Comparison of ENCODE assay signal across 17 cellular contexts in genomic region chr11:110761994-110762393, GRCh38. TPM values are rescaled to one million over a fixed set of nuclear protein-coding genes. Genes with fewer than 3 reads are reported as not detected.
"Had no signal": no experiment of that assay in that cellular context is flagged by ENCODE, and none has a peak within 500 bp of the region (broad histone marks: within the 10 kb centered on the region; RNA-seq: fewer than 3 reads in every experiment).

No MANE protein-coding gene starts in this region.

- H3K36me3 ChIP-seq: ascending aorta, breast epithelium, vagina had no signal

- ATAC-seq: activated naive CD8-positive, alpha-beta T cell treated with anti-CD3 and anti-CD28 coated beads, Interleukin-2, amount 50 U/mL, for 24 hours; activated T-helper 17 cell treated with anti-CD3 and anti-CD28 coated beads, Interleukin-2, amount 50 U/mL, for 72 hours; left ventricle myocardium superior; naive thymus-derived CD8-positive, alpha-beta T cell; stimulated activated effector memory CD8-positive, alpha-beta T cell treated with anti-CD3 and anti-CD28 coated beads, Interleukin-12 subunit alpha, Interleukin-12 subunit beta, amount 100 ng/mL, for 72 hours had no signal

- H3K27me3 Mint-ChIP-seq: dendritic cell treated with granulocyte-macrophage colony-stimulating factor and Interleukin-4, amounts not matched to agents 40 ng/mL and 50 ng/mL, for 4 days had no signal

- H3K4me3 ChIP-seq: ascending aorta, breast epithelium, vagina had no signal

- H3K4me1 Mint-ChIP-seq: activated naive CD8-positive, alpha-beta T cell treated with anti-CD3 and anti-CD28 coated beads, Interleukin-2, amount 50 U/mL, for 24 hours; activated T-helper 17 cell treated with anti-CD3 and anti-CD28 coated beads, Interleukin-2, amount 50 U/mL, for 72 hours; naive thymus-derived CD8-positive, alpha-beta T cell; stimulated activated effector memory CD8-positive, alpha-beta T cell treated with anti-CD3 and anti-CD28 coated beads, Interleukin-12 subunit alpha, Interleukin-12 subunit beta, amount 100 ng/mL, for 72 hours had no signal

- H3K9me3 Mint-ChIP-seq: activated naive CD8-positive, alpha-beta T cell treated with anti-CD3 and anti-CD28 coated beads, Interleukin-2, amount 50 U/mL, for 24 hours; activated T-helper 17 cell treated with anti-CD3 and anti-CD28 coated beads, Interleukin-2, amount 50 U/mL, for 72 hours; dendritic cell treated with granulocyte-macrophage colony-stimulating factor and Interleukin-4, amounts not matched to agents 40 ng/mL and 50 ng/mL, for 4 days; memory B cell; naive thymus-derived CD8-positive, alpha-beta T cell; stimulated activated effector memory CD8-positive, alpha-beta T cell treated with anti-CD3 and anti-CD28 coated beads, Interleukin-12 subunit alpha, Interleukin-12 subunit beta, amount 100 ng/mL, for 72 hours had no signal

- H3K27ac ChIP-seq: vagina had no signal

- H3K27me3 ChIP-seq: ascending aorta, breast epithelium, vagina had no signal

- FAIRE-seq: frontal cortex had no signal

- DNase-seq: activated CD4-positive, alpha-beta T cell treated with anti-CD3 and anti-CD28 coated beads for 1 hour; activated CD4-positive, alpha-beta T cell treated with anti-CD3 and anti-CD28 coated beads, Interleukin-2, amount 50 U/mL, for 4 hours; activated naive CD4-positive, alpha-beta T cell treated with Interleukin-2 at 50 U/mL for 16 hours; activated naive CD8-positive, alpha-beta T cell treated with anti-CD3 and anti-CD28 coated beads, Interleukin-2, amount 50 U/mL, for 24 hours; activated T-cell treated with anti-CD3 and anti-CD28 coated beads for 4 hours; head of caudate nucleus; kidney glomerular epithelial cell; left ventricle myocardium superior; naive thymus-derived CD8-positive, alpha-beta T cell had no signal

- H3K9me3 ChIP-seq: ascending aorta, breast epithelium, vagina had no signal

- H3K36me3 Mint-ChIP-seq: memory B cell; naive thymus-derived CD8-positive, alpha-beta T cell; stimulated activated effector memory CD8-positive, alpha-beta T cell treated with anti-CD3 and anti-CD28 coated beads, Interleukin-12 subunit alpha, Interleukin-12 subunit beta, amount 100 ng/mL, for 72 hours had no signal

- H3K4me3 Mint-ChIP-seq: activated naive CD8-positive, alpha-beta T cell treated with anti-CD3 and anti-CD28 coated beads, Interleukin-2, amount 50 U/mL, for 24 hours; activated T-helper 17 cell treated with anti-CD3 and anti-CD28 coated beads, Interleukin-2, amount 50 U/mL, for 72 hours; dendritic cell treated with granulocyte-macrophage colony-stimulating factor and Interleukin-4, amounts not matched to agents 40 ng/mL and 50 ng/mL, for 4 days; memory B cell; naive thymus-derived CD8-positive, alpha-beta T cell; stimulated activated effector memory CD8-positive, alpha-beta T cell treated with anti-CD3 and anti-CD28 coated beads, Interleukin-12 subunit alpha, Interleukin-12 subunit beta, amount 100 ng/mL, for 72 hours had no signal

RNA-seq across cellular contexts. Expression of gene ARHGAP20, which starts 49.8 kb away (rescaled TPM):
- total RNA-seq: activated T-helper 17 cell treated with anti-CD3 and anti-CD28 coated beads, Interleukin-2, amount 50 U/mL, for 72 hours had no signal
- polyA plus RNA-seq: naive thymus-derived CD8-positive, alpha-beta T cell had no signal
